Comparison of ENCODE assay signal across 1 cellular context in the genomic region with DNA sequence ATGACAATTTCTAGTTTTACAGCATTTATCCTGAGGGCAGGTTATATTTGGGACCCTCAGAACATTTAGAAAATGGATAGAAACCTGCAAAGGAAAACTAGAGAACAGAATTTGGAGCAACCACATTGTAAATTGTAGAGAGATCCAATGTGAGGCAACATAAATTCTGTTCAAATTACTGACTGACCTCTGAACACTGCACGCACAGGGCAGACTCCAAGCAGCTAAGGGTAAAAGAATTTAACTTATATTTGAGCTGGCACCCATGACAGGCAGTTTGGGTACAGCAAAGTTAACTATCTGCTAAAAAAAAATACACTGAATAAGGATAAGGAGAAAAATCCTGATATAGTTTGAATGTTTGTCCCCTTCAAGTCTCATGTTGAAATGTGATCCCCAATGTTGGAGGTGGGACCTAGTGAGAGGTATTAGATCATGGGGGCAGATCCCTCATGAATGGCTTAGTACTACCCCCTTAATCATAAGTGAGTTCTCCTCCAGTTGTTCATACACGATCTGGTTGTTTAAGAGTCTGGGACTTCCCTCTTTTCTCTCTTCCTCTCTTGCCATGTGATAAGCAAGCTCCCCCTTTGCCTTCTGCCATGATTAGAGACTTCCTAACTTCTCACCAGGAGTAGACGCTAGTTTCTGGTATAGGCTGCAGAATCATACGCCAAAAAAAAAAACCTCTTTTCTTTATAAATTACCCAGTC.
TF ChIP-seq lines count a peak whose summit lies in the region.

No MANE protein-coding gene starts in this region.

TF ChIP-seq in K562, 482 proteins besides CTCF, POLR2A, EP300 and RAD21 (continued from another document and continues in another):
- TF ChIP-seq, protein P1, sequence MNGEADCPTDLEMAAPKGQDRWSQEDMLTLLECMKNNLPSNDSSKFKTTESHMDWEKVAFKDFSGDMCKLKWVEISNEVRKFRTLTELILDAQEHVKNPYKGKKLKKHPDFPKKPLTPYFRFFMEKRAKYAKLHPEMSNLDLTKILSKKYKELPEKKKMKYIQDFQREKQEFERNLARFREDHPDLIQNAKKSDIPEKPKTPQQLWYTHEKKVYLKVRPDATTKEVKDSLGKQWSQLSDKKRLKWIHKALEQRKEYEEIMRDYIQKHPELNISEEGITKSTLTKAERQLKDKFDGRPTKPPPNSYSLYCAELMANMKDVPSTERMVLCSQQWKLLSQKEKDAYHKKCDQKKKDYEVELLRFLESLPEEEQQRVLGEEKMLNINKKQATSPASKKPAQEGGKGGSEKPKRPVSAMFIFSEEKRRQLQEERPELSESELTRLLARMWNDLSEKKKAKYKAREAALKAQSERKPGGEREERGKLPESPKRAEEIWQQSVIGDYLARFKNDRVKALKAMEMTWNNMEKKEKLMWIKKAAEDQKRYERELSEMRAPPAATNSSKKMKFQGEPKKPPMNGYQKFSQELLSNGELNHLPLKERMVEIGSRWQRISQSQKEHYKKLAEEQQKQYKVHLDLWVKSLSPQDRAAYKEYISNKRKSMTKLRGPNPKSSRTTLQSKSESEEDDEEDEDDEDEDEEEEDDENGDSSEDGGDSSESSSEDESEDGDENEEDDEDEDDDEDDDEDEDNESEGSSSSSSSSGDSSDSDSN (IDR thresholded peaks at IDR 0.05; ENCODE audit: borderline replicate concordance in 1 of 2, low read depth in 2 of 2, low read length in 2 of 2): no peak
- TF ChIP-seq MTA1 (IDR thresholded peaks at IDR 0.05; ENCODE audit: borderline replicate concordance): 0 out of 2 replicates have a peak, but pooled peaks have one; percentile 17
- TF ChIP-seq ZNF584 (CRISPR knock-in tag; IDR thresholded peaks at IDR 0.05; ENCODE audit: low read depth): 0 out of 2 replicates have a peak, but pooled peaks have one; percentile 30
- no peak for TF ChIP-seq RFX5 (IDR thresholded peaks at IDR 0.05; ENCODE audit: low read depth, low read length)
- TF ChIP-seq SPI1 (IDR thresholded peaks at IDR 0.05; ENCODE audit: borderline replicate concordance, low read depth, low read length): peak; percentile 96
- TF ChIP-seq SMARCA4 (IDR thresholded peaks at IDR 0.05): peak; percentile 35; the same call in 1 of the 2 replicates
- no peak for TF ChIP-seq MCM5 (IDR thresholded peaks at IDR 0.05; ENCODE audit: low read depth)
- no peak for TF ChIP-seq ZFPM2 (CRISPR knock-in tag; IDR thresholded peaks at IDR 0.05)
- peak; percentile 14; the same call in 1 of the 2 replicates for TF ChIP-seq TAL1 (IDR thresholded peaks at IDR 0.05)
- TF ChIP-seq, protein P2, sequence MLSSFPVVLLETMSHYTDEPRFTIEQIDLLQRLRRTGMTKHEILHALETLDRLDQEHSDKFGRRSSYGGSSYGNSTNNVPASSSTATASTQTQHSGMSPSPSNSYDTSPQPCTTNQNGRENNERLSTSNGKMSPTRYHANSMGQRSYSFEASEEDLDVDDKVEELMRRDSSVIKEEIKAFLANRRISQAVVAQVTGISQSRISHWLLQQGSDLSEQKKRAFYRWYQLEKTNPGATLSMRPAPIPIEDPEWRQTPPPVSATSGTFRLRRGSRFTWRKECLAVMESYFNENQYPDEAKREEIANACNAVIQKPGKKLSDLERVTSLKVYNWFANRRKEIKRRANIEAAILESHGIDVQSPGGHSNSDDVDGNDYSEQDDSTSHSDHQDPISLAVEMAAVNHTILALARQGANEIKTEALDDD (IDR thresholded peaks at IDR 0.05): peak; percentile 76; the same call in 1 of the 2 replicates
- TF ChIP-seq, protein P3, sequence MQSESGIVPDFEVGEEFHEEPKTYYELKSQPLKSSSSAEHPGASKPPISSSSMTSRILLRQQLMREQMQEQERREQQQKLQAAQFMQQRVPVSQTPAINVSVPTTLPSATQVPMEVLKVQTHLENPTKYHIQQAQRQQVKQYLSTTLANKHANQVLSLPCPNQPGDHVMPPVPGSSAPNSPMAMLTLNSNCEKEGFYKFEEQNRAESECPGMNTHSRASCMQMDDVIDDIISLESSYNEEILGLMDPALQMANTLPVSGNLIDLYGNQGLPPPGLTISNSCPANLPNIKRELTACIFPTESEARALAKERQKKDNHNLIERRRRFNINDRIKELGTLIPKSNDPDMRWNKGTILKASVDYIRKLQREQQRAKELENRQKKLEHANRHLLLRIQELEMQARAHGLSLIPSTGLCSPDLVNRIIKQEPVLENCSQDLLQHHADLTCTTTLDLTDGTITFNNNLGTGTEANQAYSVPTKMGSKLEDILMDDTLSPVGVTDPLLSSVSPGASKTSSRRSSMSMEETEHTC (IDR thresholded peaks at IDR 0.05): 0 out of 2 replicates have a peak, but pooled peaks have one; percentile 21
- TF ChIP-seq, protein P4, sequence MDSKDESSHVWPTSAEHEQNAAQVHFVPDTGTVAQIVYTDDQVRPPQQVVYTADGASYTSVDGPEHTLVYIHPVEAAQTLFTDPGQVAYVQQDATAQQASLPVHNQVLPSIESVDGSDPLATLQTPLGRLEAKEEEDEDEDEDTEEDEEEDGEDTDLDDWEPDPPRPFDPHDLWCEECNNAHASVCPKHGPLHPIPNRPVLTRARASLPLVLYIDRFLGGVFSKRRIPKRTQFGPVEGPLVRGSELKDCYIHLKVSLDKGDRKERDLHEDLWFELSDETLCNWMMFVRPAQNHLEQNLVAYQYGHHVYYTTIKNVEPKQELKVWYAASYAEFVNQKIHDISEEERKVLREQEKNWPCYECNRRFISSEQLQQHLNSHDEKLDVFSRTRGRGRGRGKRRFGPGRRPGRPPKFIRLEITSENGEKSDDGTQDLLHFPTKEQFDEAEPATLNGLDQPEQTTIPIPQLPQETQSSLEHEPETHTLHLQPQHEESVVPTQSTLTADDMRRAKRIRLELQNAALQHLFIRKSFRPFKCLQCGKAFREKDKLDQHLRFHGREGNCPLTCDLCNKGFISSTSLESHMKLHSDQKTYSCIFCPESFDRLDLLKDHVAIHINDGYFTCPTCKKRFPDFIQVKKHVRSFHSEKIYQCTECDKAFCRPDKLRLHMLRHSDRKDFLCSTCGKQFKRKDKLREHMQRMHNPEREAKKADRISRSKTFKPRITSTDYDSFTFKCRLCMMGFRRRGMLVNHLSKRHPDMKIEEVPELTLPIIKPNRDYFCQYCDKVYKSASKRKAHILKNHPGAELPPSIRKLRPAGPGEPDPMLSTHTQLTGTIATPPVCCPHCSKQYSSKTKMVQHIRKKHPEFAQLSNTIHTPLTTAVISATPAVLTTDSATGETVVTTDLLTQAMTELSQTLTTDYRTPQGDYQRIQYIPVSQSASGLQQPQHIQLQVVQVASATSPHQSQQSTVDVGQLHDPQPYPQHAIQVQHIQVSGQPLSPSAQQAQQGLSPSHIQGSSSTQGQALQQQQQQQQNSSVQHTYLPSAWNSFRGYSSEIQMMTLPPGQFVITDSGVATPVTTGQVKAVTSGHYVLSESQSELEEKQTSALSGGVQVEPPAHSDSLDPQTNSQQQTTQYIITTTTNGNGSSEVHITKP (IDR thresholded peaks at IDR 0.05; ENCODE audit: partially characterized antibody): peak; percentile 55
- TF ChIP-seq TBL1XR1 (IDR thresholded peaks at IDR 0.05; ENCODE audit: low read length in 2 of 2): no peak
- TF ChIP-seq CBFA2T3 (IDR thresholded peaks at IDR 0.05): peak; percentile 20; the same call in 1 of the 2 replicates
- TF ChIP-seq, protein P5, sequence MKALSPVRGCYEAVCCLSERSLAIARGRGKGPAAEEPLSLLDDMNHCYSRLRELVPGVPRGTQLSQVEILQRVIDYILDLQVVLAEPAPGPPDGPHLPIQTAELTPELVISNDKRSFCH (CRISPR knock-in tag; IDR thresholded peaks at IDR 0.05): no peak
- TF ChIP-seq, protein P5 (tag; IDR thresholded peaks at IDR 0.05): no peak
- TF ChIP-seq, protein P6, sequence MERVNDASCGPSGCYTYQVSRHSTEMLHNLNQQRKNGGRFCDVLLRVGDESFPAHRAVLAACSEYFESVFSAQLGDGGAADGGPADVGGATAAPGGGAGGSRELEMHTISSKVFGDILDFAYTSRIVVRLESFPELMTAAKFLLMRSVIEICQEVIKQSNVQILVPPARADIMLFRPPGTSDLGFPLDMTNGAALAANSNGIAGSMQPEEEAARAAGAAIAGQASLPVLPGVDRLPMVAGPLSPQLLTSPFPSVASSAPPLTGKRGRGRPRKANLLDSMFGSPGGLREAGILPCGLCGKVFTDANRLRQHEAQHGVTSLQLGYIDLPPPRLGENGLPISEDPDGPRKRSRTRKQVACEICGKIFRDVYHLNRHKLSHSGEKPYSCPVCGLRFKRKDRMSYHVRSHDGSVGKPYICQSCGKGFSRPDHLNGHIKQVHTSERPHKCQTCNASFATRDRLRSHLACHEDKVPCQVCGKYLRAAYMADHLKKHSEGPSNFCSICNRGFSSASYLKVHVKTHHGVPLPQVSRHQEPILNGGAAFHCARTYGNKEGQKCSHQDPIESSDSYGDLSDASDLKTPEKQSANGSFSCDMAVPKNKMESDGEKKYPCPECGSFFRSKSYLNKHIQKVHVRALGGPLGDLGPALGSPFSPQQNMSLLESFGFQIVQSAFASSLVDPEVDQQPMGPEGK (CRISPR knock-in tag; IDR thresholded peaks at IDR 0.05; ENCODE audit: borderline replicate concordance): no peak
- TF ChIP-seq, protein P7, sequence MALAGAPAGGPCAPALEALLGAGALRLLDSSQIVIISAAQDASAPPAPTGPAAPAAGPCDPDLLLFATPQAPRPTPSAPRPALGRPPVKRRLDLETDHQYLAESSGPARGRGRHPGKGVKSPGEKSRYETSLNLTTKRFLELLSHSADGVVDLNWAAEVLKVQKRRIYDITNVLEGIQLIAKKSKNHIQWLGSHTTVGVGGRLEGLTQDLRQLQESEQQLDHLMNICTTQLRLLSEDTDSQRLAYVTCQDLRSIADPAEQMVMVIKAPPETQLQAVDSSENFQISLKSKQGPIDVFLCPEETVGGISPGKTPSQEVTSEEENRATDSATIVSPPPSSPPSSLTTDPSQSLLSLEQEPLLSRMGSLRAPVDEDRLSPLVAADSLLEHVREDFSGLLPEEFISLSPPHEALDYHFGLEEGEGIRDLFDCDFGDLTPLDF (CRISPR knock-in tag; IDR thresholded peaks at IDR 0.05): no peak
- no peak for TF ChIP-seq RNF2 (IDR thresholded peaks at IDR 0.05)
- TF ChIP-seq CEBPB (tag; IDR thresholded peaks at IDR 0.05): no peak
- no peak for TF ChIP-seq ZNF551 (CRISPR knock-in tag; IDR thresholded peaks at IDR 0.05)
- TF ChIP-seq MIER1 (IDR thresholded peaks at IDR 0.05; ENCODE audit: low read depth): no peak
- TF ChIP-seq ZFP36 (IDR thresholded peaks at IDR 0.05; ENCODE audit: low read depth, low read length, partially characterized antibody): no peak
- no peak for TF ChIP-seq MAFF (IDR thresholded peaks at IDR 0.05; ENCODE audit: low read length)
- TF ChIP-seq ZNF133 (CRISPR knock-in tag; IDR thresholded peaks at IDR 0.05): no peak
- TF ChIP-seq, protein P8, sequence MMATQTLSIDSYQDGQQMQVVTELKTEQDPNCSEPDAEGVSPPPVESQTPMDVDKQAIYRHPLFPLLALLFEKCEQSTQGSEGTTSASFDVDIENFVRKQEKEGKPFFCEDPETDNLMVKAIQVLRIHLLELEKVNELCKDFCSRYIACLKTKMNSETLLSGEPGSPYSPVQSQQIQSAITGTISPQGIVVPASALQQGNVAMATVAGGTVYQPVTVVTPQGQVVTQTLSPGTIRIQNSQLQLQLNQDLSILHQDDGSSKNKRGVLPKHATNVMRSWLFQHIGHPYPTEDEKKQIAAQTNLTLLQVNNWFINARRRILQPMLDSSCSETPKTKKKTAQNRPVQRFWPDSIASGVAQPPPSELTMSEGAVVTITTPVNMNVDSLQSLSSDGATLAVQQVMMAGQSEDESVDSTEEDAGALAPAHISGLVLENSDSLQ (IDR thresholded peaks at IDR 0.05): no peak
- TF ChIP-seq, protein P9, sequence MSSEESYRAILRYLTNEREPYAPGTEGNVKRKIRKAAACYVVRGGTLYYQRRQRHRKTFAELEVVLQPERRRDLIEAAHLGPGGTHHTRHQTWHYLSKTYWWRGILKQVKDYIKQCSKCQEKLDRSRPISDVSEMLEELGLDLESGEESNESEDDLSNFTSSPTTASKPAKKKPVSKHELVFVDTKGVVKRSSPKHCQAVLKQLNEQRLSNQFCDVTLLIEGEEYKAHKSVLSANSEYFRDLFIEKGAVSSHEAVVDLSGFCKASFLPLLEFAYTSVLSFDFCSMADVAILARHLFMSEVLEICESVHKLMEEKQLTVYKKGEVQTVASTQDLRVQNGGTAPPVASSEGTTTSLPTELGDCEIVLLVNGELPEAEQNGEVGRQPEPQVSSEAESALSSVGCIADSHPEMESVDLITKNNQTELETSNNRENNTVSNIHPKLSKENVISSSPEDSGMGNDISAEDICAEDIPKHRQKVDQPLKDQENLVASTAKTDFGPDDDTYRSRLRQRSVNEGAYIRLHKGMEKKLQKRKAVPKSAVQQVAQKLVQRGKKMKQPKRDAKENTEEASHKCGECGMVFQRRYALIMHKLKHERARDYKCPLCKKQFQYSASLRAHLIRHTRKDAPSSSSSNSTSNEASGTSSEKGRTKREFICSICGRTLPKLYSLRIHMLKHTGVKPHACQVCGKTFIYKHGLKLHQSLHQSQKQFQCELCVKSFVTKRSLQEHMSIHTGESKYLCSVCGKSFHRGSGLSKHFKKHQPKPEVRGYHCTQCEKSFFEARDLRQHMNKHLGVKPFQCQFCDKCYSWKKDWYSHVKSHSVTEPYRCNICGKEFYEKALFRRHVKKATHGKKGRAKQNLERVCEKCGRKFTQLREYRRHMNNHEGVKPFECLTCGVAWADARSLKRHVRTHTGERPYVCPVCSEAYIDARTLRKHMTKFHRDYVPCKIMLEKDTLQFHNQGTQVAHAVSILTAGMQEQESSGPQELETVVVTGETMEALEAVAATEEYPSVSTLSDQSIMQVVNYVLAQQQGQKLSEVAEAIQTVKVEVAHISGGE (CRISPR knock-in tag; IDR thresholded peaks at IDR 0.05): 0 out of 6 replicates have a peak, but pooled peaks of 1 of the 3 experiments have one; percentile 21
- TF ChIP-seq, protein P10, sequence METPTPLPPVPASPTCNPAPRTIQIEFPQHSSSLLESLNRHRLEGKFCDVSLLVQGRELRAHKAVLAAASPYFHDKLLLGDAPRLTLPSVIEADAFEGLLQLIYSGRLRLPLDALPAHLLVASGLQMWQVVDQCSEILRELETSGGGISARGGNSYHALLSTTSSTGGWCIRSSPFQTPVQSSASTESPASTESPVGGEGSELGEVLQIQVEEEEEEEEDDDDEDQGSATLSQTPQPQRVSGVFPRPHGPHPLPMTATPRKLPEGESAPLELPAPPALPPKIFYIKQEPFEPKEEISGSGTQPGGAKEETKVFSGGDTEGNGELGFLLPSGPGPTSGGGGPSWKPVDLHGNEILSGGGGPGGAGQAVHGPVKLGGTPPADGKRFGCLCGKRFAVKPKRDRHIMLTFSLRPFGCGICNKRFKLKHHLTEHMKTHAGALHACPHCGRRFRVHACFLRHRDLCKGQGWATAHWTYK (CRISPR knock-in tag; IDR thresholded peaks at IDR 0.05): no peak
- no peak for TF ChIP-seq KLF13 (tag; IDR thresholded peaks at IDR 0.05; ENCODE audit: borderline replicate concordance, low read depth)
- TF ChIP-seq TCFL5 (CRISPR knock-in tag; conservative IDR thresholded peaks at IDR 0.05): no peak
- TF ChIP-seq ZNF121 (CRISPR knock-in tag; conservative IDR thresholded peaks at IDR 0.05): no peak
- TF ChIP-seq, protein P11, sequence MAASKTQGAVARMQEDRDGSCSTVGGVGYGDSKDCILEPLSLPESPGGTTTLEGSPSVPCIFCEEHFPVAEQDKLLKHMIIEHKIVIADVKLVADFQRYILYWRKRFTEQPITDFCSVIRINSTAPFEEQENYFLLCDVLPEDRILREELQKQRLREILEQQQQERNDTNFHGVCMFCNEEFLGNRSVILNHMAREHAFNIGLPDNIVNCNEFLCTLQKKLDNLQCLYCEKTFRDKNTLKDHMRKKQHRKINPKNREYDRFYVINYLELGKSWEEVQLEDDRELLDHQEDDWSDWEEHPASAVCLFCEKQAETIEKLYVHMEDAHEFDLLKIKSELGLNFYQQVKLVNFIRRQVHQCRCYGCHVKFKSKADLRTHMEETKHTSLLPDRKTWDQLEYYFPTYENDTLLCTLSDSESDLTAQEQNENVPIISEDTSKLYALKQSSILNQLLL (CRISPR knock-in tag; IDR thresholded peaks at IDR 0.05; ENCODE audit: borderline replicate concordance): no peak
- no peak for TF ChIP-seq TGIF2 (CRISPR knock-in tag; IDR thresholded peaks at IDR 0.05)
- no peak for TF ChIP-seq ZC3H4 (CRISPR knock-in tag; IDR thresholded peaks at IDR 0.05; ENCODE audit: borderline replicate concordance)
